Comparison of ENCODE assay signal across 1 cellular context in the genomic region with DNA sequence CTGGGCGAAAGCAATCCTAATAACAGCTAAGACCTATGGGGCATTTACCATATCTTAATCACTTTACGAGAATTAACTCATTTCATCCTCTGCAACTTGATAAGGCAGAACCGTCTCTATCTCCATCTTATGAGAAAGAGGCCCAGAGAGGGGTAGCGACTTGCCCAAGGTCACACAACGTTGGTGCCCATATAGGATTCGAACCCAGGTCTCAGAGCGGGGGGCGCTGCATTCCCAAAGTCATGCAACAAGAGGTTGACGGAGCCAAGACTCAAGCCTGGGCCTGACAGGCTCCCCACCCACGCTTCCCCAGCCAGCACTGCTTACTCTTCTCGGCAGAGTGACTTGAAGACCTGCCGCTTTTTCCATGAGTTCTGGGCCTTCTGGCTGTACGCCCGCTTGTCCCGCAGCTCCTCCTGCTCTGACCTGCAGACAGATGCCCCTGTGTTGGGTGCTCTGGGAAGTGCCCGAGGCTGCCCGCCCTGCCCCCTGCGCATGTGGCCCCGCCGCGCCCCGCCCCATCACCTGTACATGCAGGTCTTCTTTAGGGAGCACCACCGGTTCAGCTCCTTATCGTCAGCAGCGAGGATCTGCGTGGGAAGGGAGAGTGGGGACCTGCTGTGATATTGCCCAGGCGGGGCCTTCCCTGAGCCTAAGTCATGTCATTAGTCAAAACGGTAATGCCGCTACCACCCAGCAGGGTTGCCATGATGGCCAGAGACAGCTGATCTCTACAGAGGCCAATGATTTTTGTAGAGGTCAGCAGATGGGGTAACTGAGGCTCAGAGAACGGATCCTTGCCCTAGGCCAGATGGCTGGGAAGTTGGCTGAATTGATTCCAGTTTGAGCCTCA.
TF ChIP-seq lines count a peak whose summit lies in the region.

No MANE protein-coding gene starts in this region.

TF ChIP-seq in HCT116, 20 proteins besides CTCF, POLR2A, EP300 and RAD21:
- TF ChIP-seq POLR2AphosphoS5 (IDR thresholded peaks at IDR 0.05; ENCODE audit: low read depth, low read length), result no peak
- no peak for TF ChIP-seq SIN3A (IDR thresholded peaks at IDR 0.05; ENCODE audit: low read depth)
- TF ChIP-seq FOSL1 (IDR thresholded peaks at IDR 0.05; ENCODE audit: low read depth), result no peak
- no peak for TF ChIP-seq ZNF274 (IDR thresholded peaks at IDR 0.05; ENCODE audit: low read depth, low read length)
- TF ChIP-seq SP1 (IDR thresholded peaks at IDR 0.05; ENCODE audit: low read depth), result no peak
- TF ChIP-seq ZFX (IDR thresholded peaks at IDR 0.05), result no peak
- TF ChIP-seq, protein P1, sequence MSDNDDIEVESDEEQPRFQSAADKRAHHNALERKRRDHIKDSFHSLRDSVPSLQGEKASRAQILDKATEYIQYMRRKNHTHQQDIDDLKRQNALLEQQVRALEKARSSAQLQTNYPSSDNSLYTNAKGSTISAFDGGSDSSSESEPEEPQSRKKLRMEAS (IDR thresholded peaks at IDR 0.05), result no peak
- TF ChIP-seq TCF7L2 (IDR thresholded peaks at IDR 0.05; ENCODE audit: borderline replicate concordance, extremely low read depth, insufficient read depth, insufficient read length), result no peak
